24 cellular contexts compared by ENCODE assay signal in the genomic region with DNA sequence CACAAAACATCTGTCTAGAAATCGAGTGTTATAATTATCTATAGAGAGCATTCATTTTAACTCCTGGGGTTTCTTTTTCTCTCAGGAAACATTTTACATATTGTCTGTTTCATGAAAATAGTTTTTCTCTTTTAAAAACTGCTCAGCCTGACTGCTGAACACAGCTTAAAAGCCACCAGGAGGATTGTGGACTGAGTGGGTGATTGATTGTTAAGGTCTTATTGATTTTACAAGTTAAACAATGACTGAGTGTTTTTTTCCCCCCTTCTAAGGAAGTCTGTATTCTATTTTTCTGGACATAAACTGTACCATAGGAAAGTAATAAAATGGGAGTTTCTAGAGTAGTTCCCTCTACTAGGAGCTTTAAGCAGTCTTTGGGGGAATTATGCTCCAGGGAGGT.
DNase-seq lines count a peak whose midpoint lies in the region; ATAC-seq, FAIRE-seq and TF ChIP-seq lines count a peak whose summit lies in the region.
"Had no signal": no experiment of that assay in that cellular context is flagged by ENCODE, and none has a peak within 500 bp of the region (broad histone marks: within the 10 kb centered on the region; RNA-seq: fewer than 3 reads in every experiment).

No MANE protein-coding gene starts in this region.

- H3K9me3 Mint-ChIP-seq in astrocyte (ENCODE audit: unreplicated experiment) = no peaks in the 10 kb centered on the region
- peaks cover 10% of the 10 kb centered on the region for H3K9me3 Mint-ChIP-seq in CD4-positive, alpha-beta T cell

- H2AFZ ChIP-seq in astrocyte (ENCODE audit: low read depth, low read length) = no peak overlapping the region

- TF ChIP-seq POLR2A in right lobe of liver (IDR thresholded peaks at IDR 0.05) = no peak

- H3K27ac Mint-ChIP-seq in astrocyte (ENCODE audit: unreplicated experiment) = peak overlapping the region; percentile 22
- H3K27ac Mint-ChIP-seq in CD4-positive, alpha-beta T cell = no peak overlapping the region
- H3K27ac Mint-ChIP-seq: CD8-positive, alpha-beta memory T cell; T-cell had no signal

- no peak for TF ChIP-seq CTCF in astrocyte (IDR thresholded peaks at IDR 0.05; ENCODE audit: insufficient read depth, low read depth, low read length)
- no peak for TF ChIP-seq CTCF in right lobe of liver (IDR thresholded peaks at IDR 0.05)
- TF ChIP-seq CTCF in CD4-positive, alpha-beta T cell (IDR thresholded peaks at IDR 0.05) = no peak

- H3K27ac ChIP-seq in astrocyte (ENCODE audit: low read depth, low read length) = no peak overlapping the region
- H3K27ac ChIP-seq in right lobe of liver = no peak overlapping the region
- H3K27ac ChIP-seq in CD4-positive, alpha-beta T cell (ENCODE audit: low read depth, low read length) = no peak overlapping the region
- H3K27ac ChIP-seq: 22Rv1 had no signal

- H3K4me1 Mint-ChIP-seq in astrocyte (ENCODE audit: low read depth, unreplicated experiment) = peaks cover 1% of the 10 kb centered on the region
- no peaks in the 10 kb centered on the region for H3K4me1 Mint-ChIP-seq in CD4-positive, alpha-beta T cell (ENCODE audit: low read depth)
- H3K4me1 Mint-ChIP-seq: CD8-positive, alpha-beta memory T cell; T-cell had no signal

- H3K36me3 ChIP-seq in astrocyte (ENCODE audit: insufficient read depth, low read length) (no peaks in the 10 kb centered on the region), right lobe of liver (no peaks in the 10 kb centered on the region)

- no peaks in the 10 kb centered on the region for H3K27me3 Mint-ChIP-seq in astrocyte (ENCODE audit: low read depth, unreplicated experiment)
- no peaks in the 10 kb centered on the region for H3K27me3 Mint-ChIP-seq in CD4-positive, alpha-beta T cell
- H3K27me3 Mint-ChIP-seq: CD8-positive, alpha-beta memory T cell; T-cell had no signal

- no peak overlapping the region for H3K4me2 ChIP-seq in astrocyte (ENCODE audit: low read length)

- H3K27me3 ChIP-seq in astrocyte (ENCODE audit: insufficient read depth, low read length) (no peaks in the 10 kb centered on the region), right lobe of liver (no peaks in the 10 kb centered on the region)
- no peaks in the 10 kb centered on the region for H3K27me3 ChIP-seq in CD4-positive, alpha-beta T cell (ENCODE audit: control insufficient read depth, insufficient read depth, low read length)

- H3K4me1 ChIP-seq in astrocyte (ENCODE audit: insufficient read depth, low read length) = no peaks in the 10 kb centered on the region
- no peaks in the 10 kb centered on the region for H3K4me1 ChIP-seq in right lobe of liver

- peak; percentile 23 to 86 (median 66) for ATAC-seq in right lobe of liver
- no peak for ATAC-seq in CD4-positive, alpha-beta T cell (ENCODE audit: poor library complexity)
- ATAC-seq: Right ventricle myocardium inferior, T-cell had no signal

- no peaks in the 10 kb centered on the region for H4K20me1 ChIP-seq in astrocyte (ENCODE audit: insufficient read depth, low read length)

- H3K4me3 ChIP-seq in astrocyte (ENCODE audit: insufficient read depth, low read depth, low read length) (no peak overlapping the region), right lobe of liver (no peak overlapping the region)

- H3K4me3 Mint-ChIP-seq in astrocyte (ENCODE audit: unreplicated experiment) = no peak overlapping the region
- H3K4me3 Mint-ChIP-seq in CD4-positive, alpha-beta T cell = no peak overlapping the region
- H3K4me3 Mint-ChIP-seq: CD8-positive, alpha-beta memory T cell; T-cell had no signal

- WGBS in right lobe of liver (ENCODE audit: insufficient coverage, low coverage, low lambda C conversion rate, missing lambda C conversion rate) = 10% methylated on average over 1 of the region's 1 CpG

- no peak overlapping the region for H3K9ac ChIP-seq in astrocyte (ENCODE audit: low read length)

- H3K36me3 Mint-ChIP-seq in astrocyte (ENCODE audit: low read depth, unreplicated experiment) = no peaks in the 10 kb centered on the region
- H3K36me3 Mint-ChIP-seq in CD4-positive, alpha-beta T cell (ENCODE audit: low read depth) = no peaks in the 10 kb centered on the region
- H3K36me3 Mint-ChIP-seq: CD8-positive, alpha-beta memory T cell; T-cell had no signal

- no peak for FAIRE-seq in astrocyte (lab: Jason Lieb, UNC)
- FAIRE-seq: H1 had no signal

- H3K9me3 ChIP-seq in astrocyte (ENCODE audit: insufficient read depth, low read depth, low read length) = no peaks in the 10 kb centered on the region
- no peaks in the 10 kb centered on the region for H3K9me3 ChIP-seq in right lobe of liver
- no peaks in the 10 kb centered on the region for H3K9me3 ChIP-seq in CD4-positive, alpha-beta T cell (ENCODE audit: control insufficient read depth, low read length)

- DNase-seq in NCI-H82 (lab: John Stamatoyannopoulos, UW) = peak; percentile 19
- DNase-seq in NCI-H82 treated with DMSO at 0.1 percent for 48 hours (lab: John Stamatoyannopoulos, UW; ENCODE audit: unreplicated experiment) = no peak
- no peak for DNase-seq in astrocyte (ENCODE audit: low read depth)
- no peak for DNase-seq in right lobe of liver
- no peak for DNase-seq in stimulated activated naive CD4-positive, alpha-beta T cell treated with Interleukin-2 at 50 U/mL for 16 hours (lab: John Stamatoyannopoulos, UW)
- no peak for DNase-seq in CD4-positive, alpha-beta T cell
- DNase-seq in SW 1271 (lab: John Stamatoyannopoulos, UW) = no peak
- DNase-seq in islet precursor cell = no peak
- DNase-seq: AML-193; C1 segment of cervical spinal cord; Calu3; CD8-positive, alpha-beta memory T cell; DMS153; GDM1; KG1; NCI-H1105; NCI-H146; NCI-H2029 treated with DMSO at 0.1 percent for 48 hours; NCI-H345; NCI-H524; T-cell had no signal

- POLR2A ChIA-PET in CD4-positive, alpha-beta T cell (lab: Charles Lee) = no interaction called here

- H3K79me2 ChIP-seq in astrocyte (ENCODE audit: insufficient read depth, low read length) = no peaks in the 10 kb centered on the region

- CTCF ChIA-PET in CD4-positive, alpha-beta T cell (lab: Charles Lee) = no interaction called here

- intact Hi-C loops in right lobe of liver (cut with DNase I) = no loop called here
- intact Hi-C loops in CD4-positive, alpha-beta T cell (cut with DNase I, micrococcal nuclease) = no loop called here
